In the genomic region with DNA sequence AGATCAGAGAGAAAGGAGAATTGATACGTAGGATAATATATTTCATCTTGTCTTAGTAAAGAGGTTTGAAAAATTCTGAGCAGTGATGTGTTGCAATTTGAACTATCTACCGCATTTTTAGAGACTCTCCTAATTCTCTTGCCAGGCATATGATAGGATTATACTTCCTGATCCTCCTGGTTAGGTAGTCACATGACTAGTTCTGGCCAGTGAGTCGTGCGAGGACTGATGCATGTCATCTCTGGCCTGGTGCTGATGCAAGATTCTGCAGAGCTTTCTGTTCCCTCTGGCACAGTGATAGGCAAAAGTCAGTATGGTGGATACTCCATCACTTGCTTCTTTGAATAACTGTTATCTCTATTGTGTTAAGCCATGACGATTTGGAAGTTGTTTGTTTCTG, we compare ENCODE assay signal across 13 cellular contexts.
"Had no signal": no experiment of that assay in that cellular context is flagged by ENCODE, and none has a peak within 500 bp of the region (broad histone marks: within the 10 kb centered on the region; RNA-seq: fewer than 3 reads in every experiment).

No MANE protein-coding gene starts in this region.

- H3K27me3 ChIP-seq: stomach, testis, upper lobe of right lung had no signal

- H3K36me3 ChIP-seq: upper lobe of right lung had no signal

- DNase-seq: activated CD4-positive, alpha-beta T cell treated with anti-CD3 and anti-CD28 coated beads, Interleukin-2, amount 50 U/mL, for 1 hour; activated naive CD4-positive, alpha-beta T cell treated with anti-CD3 and anti-CD28 coated beads for 36 hours; activated naive CD8-positive, alpha-beta T cell treated with anti-CD3 and anti-CD28 coated beads, Interleukin-2, amount 50 U/mL, for 24 hours; activated T-cell treated with anti-CD3 and anti-CD28 coated beads for 4 hours; hypothalamus; kidney glomerular epithelial cell; stimulated activated CD4-positive, alpha-beta T cell treated with anti-CD3 and anti-CD28 coated beads, Interleukin-1b, Interleukin-23, amount 100 ng/mL, for 48 hours; stomach; testis; upper lobe of right lung had no signal

- H3K9me3 ChIP-seq: stomach, testis, upper lobe of right lung had no signal

- H3K4me1 ChIP-seq: stomach, testis, upper lobe of right lung had no signal

- ATAC-seq: activated naive CD8-positive, alpha-beta T cell treated with anti-CD3 and anti-CD28 coated beads, Interleukin-2, amount 50 U/mL, for 24 hours; activated T-helper 17 cell treated with anti-CD3 and anti-CD28 coated beads, Interleukin-2, amount 50 U/mL, for 72 hours; natural killer cell treated with Interleukin-12 subunit alpha and Interleukin-12 subunit beta and Interleukin-15 and Interleukin-18, amount 100 ng/mL, for 72 hours; upper lobe of right lung had no signal

- FAIRE-seq: astrocyte had no signal

- H3K27ac ChIP-seq: stomach, testis, upper lobe of right lung had no signal

- H3K4me3 ChIP-seq: stomach, testis, upper lobe of right lung had no signal
